In the genomic region with DNA sequence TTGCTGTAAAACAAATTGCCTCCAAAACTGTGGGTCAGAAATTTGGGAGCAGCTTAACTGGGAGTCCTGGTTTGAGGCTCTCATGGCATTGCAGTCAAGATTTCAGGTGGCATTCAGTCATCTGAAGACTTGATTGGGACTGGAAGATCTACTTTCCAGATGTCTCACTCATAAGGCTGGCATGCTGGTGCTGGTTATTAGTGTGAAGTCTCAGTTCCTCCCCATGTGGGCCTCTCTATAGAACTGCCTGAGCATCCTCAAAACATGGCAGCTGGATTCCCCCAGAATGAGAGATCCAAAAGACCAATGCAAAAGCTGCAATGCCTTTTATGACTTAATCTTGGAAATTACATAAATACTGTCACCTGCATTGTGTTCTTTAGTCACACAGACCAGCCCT, we compare ENCODE assay signal across 16 cellular contexts. TPM values are rescaled to one million over a fixed set of nuclear protein-coding genes. Genes with fewer than 3 reads are reported as not detected.
DNase-seq lines count a peak whose midpoint lies in the region; ATAC-seq and TF ChIP-seq lines count a peak whose summit lies in the region.
"Had no signal": no experiment of that assay in that cellular context is flagged by ENCODE, and none has a peak within 500 bp of the region (broad histone marks: within the 10 kb centered on the region; RNA-seq: fewer than 3 reads in every experiment).

No MANE protein-coding gene starts in this region.

- H3K4me1 ChIP-seq in foreskin keratinocyte (peaks cover 22% of the 10 kb centered on the region), esophagus muscularis mucosa (peaks cover 0 to 3% (median 0%) of the 10 kb centered on the region in 4 donors)
- H3K4me1 ChIP-seq: breast epithelium, prostate gland had no signal

- H3K4me3 ChIP-seq in esophagus muscularis mucosa: no peak overlapping the region
- H3K4me3 ChIP-seq: breast epithelium, prostate gland had no signal

- peaks cover 3 to 9% of the 10 kb centered on the region in 2 donors for H3K36me3 Mint-ChIP-seq in activated T-cell treated with anti-CD3 and anti-CD28 coated beads, Interleukin-2, amount 50 U/mL, for 72 hours (ENCODE audit: insufficient read depth in 2 of 2)
- H3K36me3 Mint-ChIP-seq in activated CD8-positive, alpha-beta memory T cell treated with anti-CD3 and anti-CD28 coated beads, Interleukin-2, amount 10 ng/mL, durations not matched to agents 7 days and 5 days: peaks cover 6% of the 10 kb centered on the region

- no peaks in the 10 kb centered on the region for H3K9me3 ChIP-seq in esophagus muscularis mucosa
- H3K9me3 ChIP-seq: breast epithelium, prostate gland had no signal

- TF ChIP-seq CTCF in foreskin keratinocyte (conservative IDR thresholded peaks at IDR 0.05): no peak
- no peak for TF ChIP-seq CTCF in esophagus muscularis mucosa (IDR thresholded peaks at IDR 0.05)

- TF ChIP-seq EP300 in esophagus muscularis mucosa (IDR thresholded peaks at IDR 0.05): no peak

- no peak for TF ChIP-seq POLR2A in esophagus muscularis mucosa (IDR thresholded peaks at IDR 0.05; ENCODE audit: low read depth)

- peak; percentile 56 to 78 for ATAC-seq in activated T-cell treated with anti-CD3 and anti-CD28 coated beads, Interleukin-2, amount 50 U/mL, for 72 hours (replicated peaks in 1 of 2)
- ATAC-seq in GM21576 (IDR thresholded peaks at IDR 0.05; ENCODE audit: unreplicated experiment) (peak; percentile 64), HG03378 (IDR thresholded peaks at IDR 0.05; ENCODE audit: unreplicated experiment) (peak; percentile 62), foreskin keratinocyte (peak; percentile 30), sciatic nerve (no peak)
- no peak for ATAC-seq in activated CD8-positive, alpha-beta memory T cell treated with anti-CD3 and anti-CD28 coated beads, Interleukin-2, amount 10 ng/mL, durations not matched to agents 7 days and 5 days

- no peak overlapping the region for H3K4me3 Mint-ChIP-seq in activated T-cell treated with anti-CD3 and anti-CD28 coated beads, Interleukin-2, amount 50 U/mL, for 72 hours
- no peak overlapping the region for H3K4me3 Mint-ChIP-seq in activated CD8-positive, alpha-beta memory T cell treated with anti-CD3 and anti-CD28 coated beads, Interleukin-2, amount 10 ng/mL, durations not matched to agents 7 days and 5 days

- H3K27me3 Mint-ChIP-seq in activated T-cell treated with anti-CD3 and anti-CD28 coated beads, Interleukin-2, amount 50 U/mL, for 72 hours (ENCODE audit: low read depth): no peaks in the 10 kb centered on the region
- no peaks in the 10 kb centered on the region for H3K27me3 Mint-ChIP-seq in activated CD8-positive, alpha-beta memory T cell treated with anti-CD3 and anti-CD28 coated beads, Interleukin-2, amount 10 ng/mL, durations not matched to agents 7 days and 5 days

- H3K27ac Mint-ChIP-seq in activated T-cell treated with anti-CD3 and anti-CD28 coated beads, Interleukin-2, amount 50 U/mL, for 72 hours: no peak overlapping the region
- no peak overlapping the region for H3K27ac Mint-ChIP-seq in activated CD8-positive, alpha-beta memory T cell treated with anti-CD3 and anti-CD28 coated beads, Interleukin-2, amount 10 ng/mL, durations not matched to agents 7 days and 5 days

- H3K36me3 ChIP-seq in esophagus muscularis mucosa: no peaks in the 10 kb centered on the region
- H3K36me3 ChIP-seq: breast epithelium, prostate gland had no signal

- peaks cover 35% of the 10 kb centered on the region for H3K4me1 Mint-ChIP-seq in activated T-cell treated with anti-CD3 and anti-CD28 coated beads, Interleukin-2, amount 50 U/mL, for 72 hours (ENCODE audit: low read depth)
- peaks cover 38% of the 10 kb centered on the region for H3K4me1 Mint-ChIP-seq in activated CD8-positive, alpha-beta memory T cell treated with anti-CD3 and anti-CD28 coated beads, Interleukin-2, amount 10 ng/mL, durations not matched to agents 7 days and 5 days

- no peaks in the 10 kb centered on the region for H3K27me3 ChIP-seq in foreskin keratinocyte
- no peaks in the 10 kb centered on the region for H3K27me3 ChIP-seq in esophagus muscularis mucosa
- H3K27me3 ChIP-seq: breast epithelium had no signal

- H3K9me3 Mint-ChIP-seq in activated T-cell treated with anti-CD3 and anti-CD28 coated beads, Interleukin-2, amount 50 U/mL, for 72 hours: peaks cover 0 to 2% of the 10 kb centered on the region in 2 donors
- no peaks in the 10 kb centered on the region for H3K9me3 Mint-ChIP-seq in activated CD8-positive, alpha-beta memory T cell treated with anti-CD3 and anti-CD28 coated beads, Interleukin-2, amount 10 ng/mL, durations not matched to agents 7 days and 5 days (ENCODE audit: low read depth)

- intact Hi-C loops in sciatic nerve (cut with DNase I): no loop called here
- intact Hi-C loops in esophagus muscularis mucosa (cut with DNase I): loop anchor here (10.0 kb wide), 1 partner anchor 274 kb away; no protein-coding TSS in a partner anchor

- CTCF ChIA-PET in activated CD8-positive, alpha-beta memory T cell treated with anti-CD3 and anti-CD28 coated beads, Interleukin-2, amount 10 ng/mL, durations not matched to agents 7 days and 5 days (lab: Charles Lee): no interaction called here

- peak in 1 of 2 donors; percentile 19 for DNase-seq in activated T-cell treated with anti-CD3 and anti-CD28 coated beads, Interleukin-2, amount 50 U/mL, for 72 hours
- DNase-seq in activated T-cell treated with anti-CD3 and anti-CD28 coated beads for 4 hours: no peak
- DNase-seq in foreskin keratinocyte: peak in 1 of 2 donors; percentile 37
- no peak for DNase-seq in sciatic nerve (ENCODE audit: low spot score)
- DNase-seq in esophagus muscularis mucosa (ENCODE audit: extremely low spot score): no peak
- no peak for DNase-seq in activated CD8-positive, alpha-beta memory T cell treated with anti-CD3 and anti-CD28 coated beads, Interleukin-2, amount 10 ng/mL, durations not matched to agents 7 days and 5 days
- DNase-seq: ACHN; activated effector memory CD4-positive, alpha-beta T cell treated with anti-CD3 and anti-CD28 coated beads, Interleukin-2, amount 50 U/mL, for 16 hours; head of caudate nucleus; KG1; kidney glomerular epithelial cell; NCI-H2029 treated with DMSO at 0.1 percent for 48 hours had no signal

- H3K27ac ChIP-seq in foreskin keratinocyte (no peak overlapping the region), esophagus muscularis mucosa (replicated peaks in 1 of 4) (no peak overlapping the region)
- H3K27ac ChIP-seq: breast epithelium, prostate gland had no signal

RNA-seq across cellular contexts. Expression of a gene that starts 6.4 kb away (rescaled TPM):
- total RNA-seq in activated T-cell treated with anti-CD3 and anti-CD28 coated beads, Interleukin-2, amount 50 U/mL, for 72 hours: 10 to 100 TPM; 37.5 to 40.4 TPM
- total RNA-seq in foreskin keratinocyte (22.5 and 24.3 TPM in 2 replicates), sciatic nerve (33.8 TPM), esophagus muscularis mucosa (10 to 100 TPM; 25.3 to 43.4 (median 33.9) TPM)
- 8.9 and 11.3 TPM in 2 replicates for polyA plus RNA-seq in foreskin keratinocyte
- total RNA-seq in activated CD8-positive, alpha-beta memory T cell treated with anti-CD3 and anti-CD28 coated beads, Interleukin-2, amount 10 ng/mL, durations not matched to agents 7 days and 5 days: 10 to 100 TPM; 47.0 to 49.4 TPM

Comparison
In these comparisons a context has a peak if more than half of its experiments do, and no peak if none do; other contexts are left out.
1. ATAC-seq: peak in activated T-cell treated with anti-CD3 and anti-CD28 coated beads, Interleukin-2, amount 50 U/mL, for 72 hours (2 of 2), GM21576 (single experiment), HG03378 (single experiment) and foreskin keratinocyte (single experiment); none in sciatic nerve (single experiment) and activated CD8-positive, alpha-beta memory T cell treated with anti-CD3 and anti-CD28 coated beads, Interleukin-2, amount 10 ng/mL, durations not matched to agents 7 days and 5 days (single experiment).